In genomic region chr20:33724439-33725094, GRCh38 we compare ENCODE assay signal across 23 cellular contexts. TPM values are rescaled to one million over a fixed set of nuclear protein-coding genes. Genes with fewer than 3 reads are reported as not detected.
DNase-seq lines count a peak whose midpoint lies in the region; ATAC-seq and TF ChIP-seq lines count a peak whose summit lies in the region.
"Had no signal": no experiment of that assay in that cellular context is flagged by ENCODE, and none has a peak within 500 bp of the region (broad histone marks: within the 10 kb centered on the region; RNA-seq: fewer than 3 reads in every experiment).

No MANE protein-coding gene starts in this region.

- H3K4me1 Mint-ChIP-seq in CD14-positive monocyte (peaks cover 29% of the 10 kb centered on the region), osteocyte (ENCODE audit: unreplicated experiment) (peaks cover 4% of the 10 kb centered on the region)

- peaks cover under 1 to 3% of the 10 kb centered on the region in 2 donors for H3K4me1 ChIP-seq in lung (ENCODE audit: control insufficient read depth in 2 of 2, insufficient read depth in 2 of 2, low read length in 2 of 2)
- H3K4me1 ChIP-seq: colonic mucosa, SJCRH30 had no signal

- H3K4me3 Mint-ChIP-seq in CD14-positive monocyte (peak overlapping the region in 1 of 2 donors; percentile 16), osteocyte (ENCODE audit: unreplicated experiment) (no peak overlapping the region)
- H3K4me3 Mint-ChIP-seq: activated CD4-positive, alpha-beta T cell treated with anti-CD3 and anti-CD28 coated beads, Interleukin-2, amount 10 ng/mL, durations not matched to agents 24 days and 14 days; CD8-positive, alpha-beta T cell; stimulated activated naive CD8-positive, alpha-beta T cell treated with anti-CD3 and anti-CD28 coated beads, Interleukin-15, Interleukin-2, amounts not matched to agents 100 ng/mL and 50 ng/mL, for 24 hours had no signal

- no peaks in the 10 kb centered on the region for H3K27me3 ChIP-seq in lung (ENCODE audit: control insufficient read depth, insufficient read depth)
- H3K27me3 ChIP-seq: colonic mucosa had no signal

- no peak for TF ChIP-seq POLR2A in NB4 (IDR thresholded peaks at IDR 0.05; ENCODE audit: extremely low read depth, insufficient read length)

- ATAC-seq in lung (ENCODE audit: insufficient read depth, low FRiP score), result peak; percentile 40
- ATAC-seq in GM18870 (IDR thresholded peaks at IDR 0.05; ENCODE audit: unreplicated experiment), result no peak
- ATAC-seq: CD8-positive, alpha-beta T cell had no signal

- H3K36me3 Mint-ChIP-seq in CD14-positive monocyte (no peaks in the 10 kb centered on the region), osteocyte (ENCODE audit: unreplicated experiment) (no peaks in the 10 kb centered on the region)

- no peak for DNase-seq in CD14-positive monocyte (ENCODE audit: low spot score)
- peak; percentile 94 for DNase-seq in NB4 (ENCODE audit: low read depth)
- DNase-seq in epithelial cell of esophagus (ENCODE audit: low read depth), result peak; percentile 65
- DNase-seq in lung (ENCODE audit: low spot score), result peak; percentile 71
- no peak for DNase-seq in activated effector memory CD4-positive, alpha-beta T cell treated with Interleukin-2 at 50 U/mL for 16 hours
- no peak for DNase-seq in medulla oblongata (ENCODE audit: extremely low spot score)
- no peak for DNase-seq in osteocyte (ENCODE audit: extremely low spot score, unreplicated experiment)
- DNase-seq: activated CD4-positive, alpha-beta T cell treated with anti-CD3 and anti-CD28 coated beads, Interleukin-2, amount 10 ng/mL, durations not matched to agents 24 days and 14 days; activated CD8-positive, alpha-beta memory T cell treated with anti-CD3 and anti-CD28 coated beads, Interleukin-2, amount 50 U/mL, for 48 hours; activated naive CD4-positive, alpha-beta T cell; CD8-positive, alpha-beta T cell; colonic mucosa; DND-41; glutamatergic neuron; mesendoderm; NCI-H187 treated with DMSO at 0.1 percent for 48 hours; retina; SJCRH30; T-helper 9 cell had no signal

- H3K36me3 ChIP-seq in lung (ENCODE audit: control insufficient read depth in 2 of 2, insufficient read depth in 2 of 2, low read length in 2 of 2), result no peaks in the 10 kb centered on the region
- H3K36me3 ChIP-seq: colonic mucosa, HAP-1, SJCRH30 had no signal

- H3K27ac Mint-ChIP-seq in CD14-positive monocyte (peak overlapping the region; percentile 1 to 85 (median 73)), osteocyte (ENCODE audit: unreplicated experiment) (no peak overlapping the region)
- H3K27ac Mint-ChIP-seq: activated CD4-positive, alpha-beta T cell treated with anti-CD3 and anti-CD28 coated beads, Interleukin-2, amount 10 ng/mL, durations not matched to agents 24 days and 14 days; CD8-positive, alpha-beta T cell; stimulated activated naive CD8-positive, alpha-beta T cell treated with anti-CD3 and anti-CD28 coated beads, Interleukin-15, Interleukin-2, amounts not matched to agents 100 ng/mL and 50 ng/mL, for 24 hours had no signal

- H3K27ac ChIP-seq in lung (ENCODE audit: low read depth in 1 of 2, low read length in 1 of 2), result no peak overlapping the region
- H3K27ac ChIP-seq: colonic mucosa, SJCRH30 had no signal

- H3K27me3 Mint-ChIP-seq in CD14-positive monocyte (ENCODE audit: low read depth in 3 of 3) (peaks cover 0 to 3% (median 0%) of the 10 kb centered on the region in 3 donors), osteocyte (ENCODE audit: unreplicated experiment) (no peaks in the 10 kb centered on the region)
- H3K27me3 Mint-ChIP-seq: activated CD4-positive, alpha-beta T cell treated with anti-CD3 and anti-CD28 coated beads, Interleukin-2, amount 10 ng/mL, durations not matched to agents 24 days and 14 days; stimulated activated naive CD8-positive, alpha-beta T cell treated with anti-CD3 and anti-CD28 coated beads, Interleukin-15, Interleukin-2, amounts not matched to agents 100 ng/mL and 50 ng/mL, for 24 hours had no signal

- H3K9me3 Mint-ChIP-seq in CD14-positive monocyte (peaks cover 0 to 4% (median 0%) of the 10 kb centered on the region in 7 donors), osteocyte (ENCODE audit: unreplicated experiment) (no peaks in the 10 kb centered on the region)
- H3K9me3 Mint-ChIP-seq: activated CD4-positive, alpha-beta T cell treated with anti-CD3 and anti-CD28 coated beads, Interleukin-2, amount 10 ng/mL, durations not matched to agents 24 days and 14 days; CD8-positive, alpha-beta T cell; stimulated activated naive CD8-positive, alpha-beta T cell treated with anti-CD3 and anti-CD28 coated beads, Interleukin-15, Interleukin-2, amounts not matched to agents 100 ng/mL and 50 ng/mL, for 24 hours had no signal

- TF ChIP-seq CTCF in CD14-positive monocyte (IDR thresholded peaks at IDR 0.05) (no peak), NB4 (IDR thresholded peaks at IDR 0.05; ENCODE audit: low read depth, low read length) (no peak), epithelial cell of esophagus (IDR thresholded peaks at IDR 0.05; ENCODE audit: insufficient read depth, low read depth, low read length, missing control alignments) (no peak), lung (IDR thresholded peaks at IDR 0.05; ENCODE audit: control extremely low read depth, extremely low read depth) (no peak), osteocyte (IDR thresholded peaks at IDR 0.05) (no peak)

- 67% methylated on average over 14 of the region's 14 CpGs for WGBS in lung, 2 donors

- no peak overlapping the region for H3K4me3 ChIP-seq in NB4 (ENCODE audit: low read depth, low read length)
- no peak overlapping the region for H3K4me3 ChIP-seq in epithelial cell of esophagus (ENCODE audit: low read length)
- H3K4me3 ChIP-seq in lung, result no peak overlapping the region
- H3K4me3 ChIP-seq: colonic mucosa, HAP-1, SJCRH30 had no signal

- H3K9me3 ChIP-seq in lung (ENCODE audit: control insufficient read depth in 2 of 2, insufficient read depth in 1 of 2, low read length in 1 of 2), result no peaks in the 10 kb centered on the region
- H3K9me3 ChIP-seq: colonic mucosa, HAP-1, SJCRH30 had no signal

- intact Hi-C loops in CD14-positive monocyte (cut with micrococcal nuclease), result loop anchor here in 1 of 2 donors (5.0 kb wide), 1 partner anchor 37 kb away; the partner anchor contains the start of gene E2F1

RNA-seq across cellular contexts. Expression of gene PXMP4, which starts 4.5 kb away (rescaled TPM):
- polyA plus RNA-seq in CD14-positive monocyte (10 to 100 TPM in 1 of 2 donors, 1 to 10 TPM in 1; 9.0 to 11.4 TPM), lung (10 to 100 TPM; 10.2 to 24.7 TPM)
- total RNA-seq in lung (10 to 100 TPM; 28.9 to 36.8 TPM), osteocyte (2.1 and 3.4 TPM in 2 replicates)

RNA-seq across cellular contexts. Expression of gene ZNF341, which starts 7.2 kb away (rescaled TPM):
- polyA plus RNA-seq in CD14-positive monocyte, result 1 to 10 TPM; 1.1 to 2.3 TPM
- 1 to 10 TPM; 2.1 to 3.9 TPM for total RNA-seq in lung
- polyA plus RNA-seq in lung, result 1 to 10 TPM; 3.0 to 4.3 TPM
- 2.6 and 3.4 TPM in 2 replicates for total RNA-seq in osteocyte

RNA-seq across cellular contexts. Expression of gene E2F1, which starts 38.4 kb away (rescaled TPM):
- under 1 TPM in 1 of 2 donors, not detected in 1; 0.17 TPM for polyA plus RNA-seq in CD14-positive monocyte
- total RNA-seq in lung, result 10 to 100 TPM in 1 of 2 donors, 1 to 10 TPM in 1; 6.4 to 10.9 TPM
- polyA plus RNA-seq in lung, result 10 to 100 TPM in 1 of 2 donors, 1 to 10 TPM in 1; 4.2 to 10.7 TPM
- 5.6 and 6.3 TPM in 2 replicates for total RNA-seq in osteocyte

RNA-seq across cellular contexts. Expression of gene NECAB3, which starts 50.3 kb away (rescaled TPM):
- polyA plus RNA-seq in CD14-positive monocyte (1 to 10 TPM; 1.3 to 1.8 TPM), lung (10 to 100 TPM; 21.2 to 80.8 TPM)
- total RNA-seq in lung (100 to 1,000 TPM in 1 of 2 donors, 10 to 100 TPM in 1; 63.5 to 127 TPM), osteocyte (29.1 and 30.0 TPM in 2 replicates)

RNA-seq across cellular contexts. Expression of gene ACTL10, which starts 57.8 kb away (rescaled TPM):
- polyA plus RNA-seq in CD14-positive monocyte, result 1 to 10 TPM; 1.1 to 1.2 TPM
- total RNA-seq in lung, result 1 to 10 TPM in 1 of 2 donors, under 1 TPM in 1; 0.26 to 3.4 TPM
- 1 to 10 TPM; 1.3 to 3.1 TPM for polyA plus RNA-seq in lung
- total RNA-seq in osteocyte, result 0.52 and 0.54 TPM in 2 replicates
- polyA plus RNA-seq: neural cell had no signal

Comparison
In these comparisons a context has a peak if more than half of its experiments do, and no peak if none do; other contexts are left out.
1. DNase-seq: peak in NB4 (single experiment), epithelial cell of esophagus (single experiment) and lung (single experiment); none in CD14-positive monocyte (single experiment), activated effector memory CD4-positive, alpha-beta T cell treated with Interleukin-2 at 50 U/mL for 16 hours (single experiment), medulla oblongata (single experiment) and osteocyte (single experiment).